In the genomic region with DNA sequence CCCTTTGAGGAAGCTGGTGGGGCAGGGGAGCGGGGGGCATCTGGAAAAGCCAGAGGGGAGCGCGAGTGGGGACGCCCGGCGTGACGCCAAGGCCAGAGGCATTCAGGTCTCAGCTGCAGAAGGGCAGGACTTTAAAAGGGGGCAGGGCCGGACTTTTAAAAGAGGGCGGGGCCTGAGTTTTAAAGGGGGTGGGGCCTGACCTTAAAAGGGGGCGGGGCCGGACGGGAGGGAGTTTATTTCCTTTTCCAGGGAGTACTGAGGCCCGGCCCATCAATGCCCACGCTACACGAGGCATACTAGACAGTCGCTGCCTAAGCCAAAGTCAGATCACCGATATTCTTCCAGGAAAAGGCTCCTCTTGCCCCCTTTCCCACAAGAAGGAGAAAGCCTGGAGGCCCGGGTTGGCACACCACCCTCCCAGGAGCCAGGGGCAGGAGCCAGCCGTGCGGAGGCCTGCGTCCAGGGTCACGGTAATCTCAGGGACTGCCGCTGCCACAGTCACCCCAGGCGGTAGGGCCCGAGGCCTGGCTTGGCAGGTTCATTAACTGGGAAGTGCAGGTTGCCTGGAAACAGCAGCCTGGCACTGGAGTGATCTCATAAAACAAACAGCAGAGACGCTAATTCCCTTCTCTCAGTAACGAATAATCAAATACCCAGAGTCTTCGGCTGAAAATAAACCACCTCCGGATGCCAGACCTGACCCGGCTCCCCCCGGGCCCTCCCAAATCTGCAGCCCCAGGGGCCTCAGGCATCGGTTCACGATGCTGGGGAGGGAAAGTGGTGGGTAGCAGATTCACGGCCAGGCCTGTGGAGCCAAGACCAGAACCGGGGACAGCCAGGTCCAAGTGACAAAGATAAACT, we compare ENCODE assay signal across 9 cellular contexts.
DNase-seq lines count a peak whose midpoint lies in the region; ATAC-seq and TF ChIP-seq lines count a peak whose summit lies in the region.
"Had no signal": no experiment of that assay in that cellular context is flagged by ENCODE, and none has a peak within 500 bp of the region (broad histone marks: within the 10 kb centered on the region; RNA-seq: fewer than 3 reads in every experiment).

No MANE protein-coding gene starts in this region.

- no peak overlapping the region for H3K18ac ChIP-seq in mesendoderm (ENCODE audit: low read length)

- ATAC-seq in GM19395 (IDR thresholded peaks at IDR 0.05; ENCODE audit: unreplicated experiment) = no peak

- H3K56ac ChIP-seq in mesendoderm (ENCODE audit: low read length) = peak overlapping the region; percentile 60

- H3K4me2 ChIP-seq in mesendoderm (ENCODE audit: low read length) = no peak overlapping the region

- no peaks in the 10 kb centered on the region for H3K9me3 ChIP-seq in vagina

- H3K27me3 ChIP-seq in mesendoderm (ENCODE audit: insufficient read depth, low read length, poor library complexity) (no peaks in the 10 kb centered on the region), vagina (no peaks in the 10 kb centered on the region)

- no peak overlapping the region for H4K8ac ChIP-seq in mesendoderm (ENCODE audit: low read depth, low read length)

- no peak for TF ChIP-seq POLR2A in vagina (IDR thresholded peaks at IDR 0.05)

- H3K27ac Mint-ChIP-seq in dendritic cell treated with granulocyte-macrophage colony-stimulating factor and Interleukin-4, amounts not matched to agents 40 ng/mL and 50 ng/mL, for 4 days = peak overlapping the region; percentile 93

- no peak overlapping the region for H2BK5ac ChIP-seq in mesendoderm (ENCODE audit: low read length)

- peaks cover 100% of the 10 kb centered on the region for H3K36me3 Mint-ChIP-seq in dendritic cell treated with granulocyte-macrophage colony-stimulating factor and Interleukin-4, amounts not matched to agents 40 ng/mL and 50 ng/mL, for 4 days (ENCODE audit: low read depth)

- no peak for TF ChIP-seq CTCF in vagina (IDR thresholded peaks at IDR 0.05)

- H3K4me1 Mint-ChIP-seq in dendritic cell treated with granulocyte-macrophage colony-stimulating factor and Interleukin-4, amounts not matched to agents 40 ng/mL and 50 ng/mL, for 4 days (ENCODE audit: low read depth) = peaks cover 54% of the 10 kb centered on the region

- no peaks in the 10 kb centered on the region for H3K27me3 Mint-ChIP-seq in dendritic cell treated with granulocyte-macrophage colony-stimulating factor and Interleukin-4, amounts not matched to agents 40 ng/mL and 50 ng/mL, for 4 days

- H3K79me1 ChIP-seq in mesendoderm (ENCODE audit: low read length) = no peaks in the 10 kb centered on the region

- H3K27ac ChIP-seq in mesendoderm (ENCODE audit: low read depth, low read length) (no peak overlapping the region), vagina (peak overlapping the region; percentile 75)

- no peak overlapping the region for H2AK5ac ChIP-seq in mesendoderm (ENCODE audit: low read length)

- H3K4ac ChIP-seq in mesendoderm (ENCODE audit: low read depth, low read length) = no peak overlapping the region

- H3K9me3 Mint-ChIP-seq in dendritic cell treated with granulocyte-macrophage colony-stimulating factor and Interleukin-4, amounts not matched to agents 40 ng/mL and 50 ng/mL, for 4 days = no peaks in the 10 kb centered on the region
- H3K9me3 Mint-ChIP-seq: activated T-cell treated with anti-CD3 and anti-CD28 coated beads, Interleukin-2, amount 50 U/mL, for 4 hours had no signal

- DNase-seq in ELF-1 (ENCODE audit: low read depth, low spot score) = peak; percentile 66
- DNase-seq in NCI-H446 (lab: John Stamatoyannopoulos, UW) = peak; percentile 72 to 78
- peak; percentile 67 for DNase-seq in mesendoderm
- no peak for DNase-seq in vagina (ENCODE audit: extremely low spot score in 2 of 2)
- DNase-seq in central memory CD4-positive, alpha-beta T cell = no peak
- DNase-seq in H4 (ENCODE audit: low spot score) = no peak
- DNase-seq: activated T-cell treated with anti-CD3 and anti-CD28 coated beads, Interleukin-2, amount 50 U/mL, for 4 hours had no signal

- H3K36me3 ChIP-seq in mesendoderm (ENCODE audit: control insufficient read depth, insufficient read depth, low read length) = no peaks in the 10 kb centered on the region
- H3K36me3 ChIP-seq in vagina = peaks cover 0 to 7% of the 10 kb centered on the region in 2 donors

- no CpG with 5 or more reads among the region's 35 CpGs for WGBS in mesendoderm (ENCODE audit: extremely low coverage, insufficient coverage, low lambda C conversion rate)

- H3K4me3 Mint-ChIP-seq in dendritic cell treated with granulocyte-macrophage colony-stimulating factor and Interleukin-4, amounts not matched to agents 40 ng/mL and 50 ng/mL, for 4 days = no peak overlapping the region
- H3K4me3 Mint-ChIP-seq: activated T-cell treated with anti-CD3 and anti-CD28 coated beads, Interleukin-2, amount 50 U/mL, for 4 hours had no signal

- no peak overlapping the region for H3K23ac ChIP-seq in mesendoderm (ENCODE audit: low read length)

- H3K9ac ChIP-seq in mesendoderm (ENCODE audit: low read length) = no peak overlapping the region

- no peak overlapping the region for H4K5ac ChIP-seq in mesendoderm (ENCODE audit: low read length)

- no peaks in the 10 kb centered on the region for H3K79me2 ChIP-seq in mesendoderm (ENCODE audit: control insufficient read depth, insufficient read depth, low read length)

- H3K4me3 ChIP-seq in mesendoderm (ENCODE audit: low read length) (no peak overlapping the region), vagina (no peak overlapping the region)

- no peak overlapping the region for H2BK15ac ChIP-seq in mesendoderm (replicated peaks; ENCODE audit: low read depth)

- H2BK120ac ChIP-seq in mesendoderm (ENCODE audit: low read depth, low read length) = no peak overlapping the region

- H3K4me1 ChIP-seq in mesendoderm (ENCODE audit: control insufficient read depth, low read depth, low read length) = no peaks in the 10 kb centered on the region
- H3K4me1 ChIP-seq in vagina = peaks cover 47% of the 10 kb centered on the region

- intact Hi-C loops in dendritic cell treated with granulocyte-macrophage colony-stimulating factor and Interleukin-4, amounts not matched to agents 40 ng/mL and 50 ng/mL, for 4 days (cut with micrococcal nuclease) = no loop called here
- intact Hi-C loops in vagina (cut with DNase I) = no loop called here

Comparison
In these comparisons a context has a peak if more than half of its experiments do, and no peak if none do; other contexts are left out.
1. DNase-seq: peak in ELF-1 (single experiment), NCI-H446 (2 of 2) and mesendoderm (single experiment); none in vagina (0 of 2), central memory CD4-positive, alpha-beta T cell (single experiment) and H4 (single experiment).